ENCODE assay signal across 1 cellular context in the genomic region with DNA sequence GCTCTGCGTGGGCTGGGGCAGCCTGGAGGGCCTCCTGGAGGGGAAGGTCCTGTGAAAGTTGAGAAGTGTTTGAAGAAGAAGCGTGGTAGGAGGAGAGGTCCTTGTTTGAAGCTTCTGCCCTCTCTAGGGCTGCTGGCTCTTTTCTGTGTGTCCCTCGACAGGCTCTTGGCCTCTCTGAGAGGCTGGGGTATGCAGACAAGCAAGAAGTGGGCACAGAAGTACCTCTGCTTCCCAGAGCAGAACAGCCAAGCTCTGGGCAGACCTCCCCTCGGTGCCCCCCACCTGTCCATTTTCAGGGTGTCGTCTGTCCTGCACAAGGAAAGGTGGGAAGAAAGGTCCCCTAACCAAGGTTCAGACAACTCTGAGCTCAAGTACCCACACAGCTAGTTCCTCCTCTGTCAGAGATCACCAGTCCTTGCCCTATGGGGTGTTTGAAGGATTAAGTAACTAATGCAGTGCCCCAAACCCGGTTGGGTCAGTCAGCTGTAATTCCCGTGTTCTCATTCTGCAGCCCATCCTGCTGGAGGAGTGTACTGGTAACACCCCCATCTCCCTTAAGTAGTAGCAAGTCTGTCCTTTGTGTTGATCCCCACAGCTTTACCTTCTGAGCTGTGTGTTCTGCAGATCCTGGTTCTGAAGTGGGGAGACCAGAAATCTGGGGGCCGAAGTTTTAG.
TF ChIP-seq lines count a peak whose summit lies in the region.

No MANE protein-coding gene starts in this region.

TF ChIP-seq in HEK293, 187 proteins besides CTCF, POLR2A, EP300 and RAD21 (continued from another document):
- TF ChIP-seq SP3 (tag by site-specific recombination; IDR thresholded peaks at IDR 0.05) (no peak), GLIS2 (tag by site-specific recombination; IDR thresholded peaks at IDR 0.05) (peak; percentile 63), EGR2 (tag by site-specific recombination; IDR thresholded peaks at IDR 0.05; ENCODE audit: low read depth) (peak; percentile 82)
